In genomic region chr12:109052415-109053323, GRCh38 we compare ENCODE assay signal across 1 cellular context.
TF ChIP-seq lines count a peak whose summit lies in the region.

Gene USP30, plus strand, starts transcription at chr12:109052576. Its CDS starts 103 bp downstream, at chr12:109052679.

TF ChIP-seq in HEK293, 187 proteins besides CTCF, POLR2A, EP300 and RAD21 (continued from another document and continues in another):
- no peak for TF ChIP-seq ZNF114 (tag by site-specific recombination; IDR thresholded peaks at IDR 0.05)
- peak; percentile 77 for TF ChIP-seq ZNF785 (tag by site-specific recombination; IDR thresholded peaks at IDR 0.05)
- no peak for TF ChIP-seq ZNF37A (tag by site-specific recombination; IDR thresholded peaks at IDR 0.05)
- TF ChIP-seq KLF9 (tag by site-specific recombination; IDR thresholded peaks at IDR 0.05; ENCODE audit: low read depth): peak; percentile 96
- peak; percentile 89; the same call in 1 of the 2 replicates for TF ChIP-seq TSHZ1 (tag by site-specific recombination; IDR thresholded peaks at IDR 0.05; ENCODE audit: borderline replicate concordance)
- TF ChIP-seq ZFP69B (tag by site-specific recombination; IDR thresholded peaks at IDR 0.05): peak; percentile 90
- TF ChIP-seq ZNF426 (tag by site-specific recombination; IDR thresholded peaks at IDR 0.05): no peak
- TF ChIP-seq ZNF362 (tag by site-specific recombination; IDR thresholded peaks at IDR 0.05): peak; percentile 94
- TF ChIP-seq ZNF776 (tag by site-specific recombination; IDR thresholded peaks at IDR 0.05; ENCODE audit: borderline replicate concordance): no peak
- TF ChIP-seq ZNF600 (tag by site-specific recombination; IDR thresholded peaks at IDR 0.05): peak; percentile 53
- no peak for TF ChIP-seq ZNF433 (tag by site-specific recombination; IDR thresholded peaks at IDR 0.05; ENCODE audit: low read depth)
- TF ChIP-seq ZNF121 (tag by site-specific recombination; IDR thresholded peaks at IDR 0.05): peak; percentile 94
- no peak for TF ChIP-seq PRDM6 (tag by site-specific recombination; IDR thresholded peaks at IDR 0.05)
- no peak for TF ChIP-seq ZNF544 (tag by site-specific recombination; IDR thresholded peaks at IDR 0.05)
- TF ChIP-seq ZBTB17 (tag by site-specific recombination; IDR thresholded peaks at IDR 0.05): peak; percentile 88
- peak; percentile 43; the same call in 1 of the 2 replicates for TF ChIP-seq ZNF280D (tag by site-specific recombination; IDR thresholded peaks at IDR 0.05)
- TF ChIP-seq ZNF530 (tag by site-specific recombination; IDR thresholded peaks at IDR 0.05; ENCODE audit: low read depth): no peak
- peak; percentile 55 for TF ChIP-seq ZNF398 (tag by site-specific recombination; IDR thresholded peaks at IDR 0.05)
- TF ChIP-seq ZNF280C (tag by site-specific recombination; IDR thresholded peaks at IDR 0.05): no peak
- no peak for TF ChIP-seq ZNF670 (tag by site-specific recombination; IDR thresholded peaks at IDR 0.05; ENCODE audit: low read depth)
- peak; percentile 53; the same call in 1 of the 2 replicates for TF ChIP-seq ZSCAN4 (tag by site-specific recombination; IDR thresholded peaks at IDR 0.05)
- no peak for TF ChIP-seq ZNF26 (tag by site-specific recombination; IDR thresholded peaks at IDR 0.05)
- no peak for TF ChIP-seq BCL11B (tag by site-specific recombination; IDR thresholded peaks at IDR 0.05; ENCODE audit: low read depth)
- TF ChIP-seq ZNF514 (tag by site-specific recombination; IDR thresholded peaks at IDR 0.05): no peak
- TF ChIP-seq SP7 (tag by site-specific recombination; IDR thresholded peaks at IDR 0.05): peak; percentile 95
- peak; percentile 62; the same call in 1 of the 2 replicates for TF ChIP-seq BCL6B (tag by site-specific recombination; IDR thresholded peaks at IDR 0.05)
- TF ChIP-seq HOXD13 (CRISPR knock-in tag; IDR thresholded peaks at IDR 0.05; ENCODE audit: borderline replicate concordance): no peak
- TF ChIP-seq YY2 (tag by site-specific recombination; IDR thresholded peaks at IDR 0.05): peak; percentile 90
- peak; percentile 50; the same call in 1 of the 2 replicates for TF ChIP-seq PRDM10 (tag by site-specific recombination; IDR thresholded peaks at IDR 0.05)
- peak; percentile 99 for TF ChIP-seq ZNF639 (tag by site-specific recombination; IDR thresholded peaks at IDR 0.05)
